ENCODE assay signal across 8 cellular contexts in the genomic region with DNA sequence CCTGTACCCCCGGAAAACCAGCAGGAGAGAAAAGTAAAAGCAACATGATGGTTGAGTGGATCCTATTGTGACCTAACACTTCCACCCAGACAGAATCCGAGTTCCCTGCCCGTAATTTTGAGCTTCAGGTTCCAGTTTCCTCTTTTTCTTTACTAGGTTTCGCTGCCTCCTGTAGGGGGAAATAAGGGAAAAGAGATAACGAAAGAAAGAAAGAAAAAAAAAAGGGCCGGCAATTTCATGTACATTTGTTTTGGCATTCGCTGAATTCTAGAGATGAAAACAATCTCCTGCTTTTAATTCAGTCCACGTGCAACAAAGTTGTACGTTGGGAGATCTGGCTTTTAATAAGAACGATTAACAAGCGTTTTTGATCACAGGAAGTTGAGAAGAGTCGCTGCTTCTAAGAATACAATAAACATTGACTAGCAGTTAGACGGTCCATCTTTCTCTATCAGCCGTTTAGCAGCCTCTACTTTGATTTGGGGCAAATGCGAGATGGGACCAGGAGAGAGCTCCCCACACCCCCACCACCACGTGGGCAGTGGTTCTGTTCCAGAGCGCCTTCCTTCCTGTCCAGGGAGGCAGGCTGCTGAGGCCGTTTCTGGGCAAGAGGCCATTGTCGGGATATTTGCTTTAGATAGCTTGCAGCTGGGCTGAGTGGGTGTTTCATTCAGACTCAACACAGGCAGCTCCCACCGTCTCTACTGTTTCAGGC.
A peak's percentile ranks its signal among the peaks of the same experiment; 100 is the strongest.
DNase-seq lines count a peak whose midpoint lies in the region; ATAC-seq and TF ChIP-seq lines count a peak whose summit lies in the region.

No MANE protein-coding gene starts in this region.

- H3K36me3 ChIP-seq in adipocyte (ENCODE audit: control insufficient read depth, insufficient read depth, low read length, severe bottlenecking) (no peaks in the 10 kb centered on the region), spleen (no peaks in the 10 kb centered on the region)

- peaks cover 19 to 23% of the 10 kb centered on the region in 2 donors for H3K4me1 Mint-ChIP-seq in immature natural killer cell

- TF ChIP-seq CTCF in spleen (IDR thresholded peaks at IDR 0.05 in 8 of 11, conservative IDR thresholded peaks at IDR 0.05 in 3 of 11): peak in 3 of 11 experiments; percentile 12 to 27 (median 17)

- H3K27me3 ChIP-seq in adipocyte (replicated peaks; ENCODE audit: control insufficient read depth, insufficient read depth, low read length) (no peaks in the 10 kb centered on the region), spleen (replicated peaks in 1 of 7) (no peaks in the 10 kb centered on the region)

- WGBS in spleen, 5 donors: 11 to 22% (median 14%) methylated on average over 20 of the region's 20 CpGs

- H3K4me1 ChIP-seq in adipocyte (ENCODE audit: control insufficient read depth, insufficient read depth, low read length): peaks cover 89% of the 10 kb centered on the region
- peaks cover 13 to 41% (median 16%) of the 10 kb centered on the region in 6 donors for H3K4me1 ChIP-seq in spleen

- peak overlapping the region; percentile 82 to 90 (median 84) for H3K4me3 Mint-ChIP-seq in immature natural killer cell

- peak overlapping the region in 1 of 6 donors; percentile 9 for H3K27ac Mint-ChIP-seq in immature natural killer cell

- peaks cover 0 to 3% (median 3%) of the 10 kb centered on the region in 3 donors for H3K36me3 Mint-ChIP-seq in immature natural killer cell

- intact Hi-C loops in spleen (cut with DNase I; ENCODE audit: low total_unique reads): no loop called here

- ATAC-seq in HG03354 (IDR thresholded peaks at IDR 0.05; ENCODE audit: poor library complexity, severe bottlenecking, unreplicated experiment): no peak
- ATAC-seq in HG02759 (IDR thresholded peaks at IDR 0.05; ENCODE audit: unreplicated experiment): no peak

- H3K9ac ChIP-seq in adipocyte (ENCODE audit: low read length): peak overlapping the region; percentile 85

- H3K27me3 Mint-ChIP-seq in immature natural killer cell (ENCODE audit: low read depth in 3 of 3): peaks cover 5 to 10% (median 8%) of the 10 kb centered on the region in 3 donors

- H3K4me3 ChIP-seq in adipocyte (ENCODE audit: low read length) (peak overlapping the region; percentile 70), spleen (peak overlapping the region in 5 of 8 donors; percentile 6 to 57 (median 27))

- no peak for TF ChIP-seq POLR2A in spleen (IDR thresholded peaks at IDR 0.05)

- no peaks in the 10 kb centered on the region for H3K9me3 ChIP-seq in adipocyte (ENCODE audit: control insufficient read depth, low read length)
- peaks cover 0 to 7% (median 0%) of the 10 kb centered on the region in 8 donors for H3K9me3 ChIP-seq in spleen

- DNase-seq in COLO668 (lab: John Stamatoyannopoulos, UW; ENCODE audit: unreplicated experiment) (peak; percentile 36), NCI-H2029 (lab: John Stamatoyannopoulos, UW) (peak; percentile 94), adipocyte (ENCODE audit: low read depth) (peak; percentile 92), immature natural killer cell (peak in 1 of 3 donors; percentile 10), spleen (peak; percentile 78), cerebellar cortex (ENCODE audit: low spot score) (no peak)

- peak overlapping the region in 7 of 8 donors; percentile 5 to 72 (median 59) for H3K27ac ChIP-seq in spleen

- H3K9me3 Mint-ChIP-seq in immature natural killer cell: peaks cover 0 to 3% (median 0%) of the 10 kb centered on the region in 6 donors
